ENCODE assay signal across 1 cellular context in genomic region chr6:166948724-166949123, GRCh38.
TF ChIP-seq lines count a peak whose summit lies in the region.

No MANE protein-coding gene starts in this region.

TF ChIP-seq in HepG2, 621 proteins besides CTCF, POLR2A, EP300 and RAD21 (continued from another document):
- peak; percentile 74; the same call in 1 of the 2 replicates for TF ChIP-seq PITX1 (CRISPR knock-in tag; IDR thresholded peaks at IDR 0.05)
- 0 out of 2 replicates have a peak, but pooled peaks have one; percentile 46 for TF ChIP-seq BRF2 (CRISPR knock-in tag; IDR thresholded peaks at IDR 0.05)
- TF ChIP-seq, protein P1, sequence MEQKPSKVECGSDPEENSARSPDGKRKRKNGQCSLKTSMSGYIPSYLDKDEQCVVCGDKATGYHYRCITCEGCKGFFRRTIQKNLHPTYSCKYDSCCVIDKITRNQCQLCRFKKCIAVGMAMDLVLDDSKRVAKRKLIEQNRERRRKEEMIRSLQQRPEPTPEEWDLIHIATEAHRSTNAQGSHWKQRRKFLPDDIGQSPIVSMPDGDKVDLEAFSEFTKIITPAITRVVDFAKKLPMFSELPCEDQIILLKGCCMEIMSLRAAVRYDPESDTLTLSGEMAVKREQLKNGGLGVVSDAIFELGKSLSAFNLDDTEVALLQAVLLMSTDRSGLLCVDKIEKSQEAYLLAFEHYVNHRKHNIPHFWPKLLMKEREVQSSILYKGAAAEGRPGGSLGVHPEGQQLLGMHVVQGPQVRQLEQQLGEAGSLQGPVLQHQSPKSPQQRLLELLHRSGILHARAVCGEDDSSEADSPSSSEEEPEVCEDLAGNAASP (CRISPR knock-in tag; IDR thresholded peaks at IDR 0.05; ENCODE audit: borderline replicate concordance), result peak; percentile 76; the same call in 1 of the 2 replicates
- 0 out of 2 replicates have a peak, but pooled peaks have one; percentile 24 for TF ChIP-seq MEF2D (CRISPR knock-in tag; IDR thresholded peaks at IDR 0.05)
TF ChIP-seq in HepG2: peak in this region for 38; not testable (repeated sequence) for 583.
